In the genomic region with DNA sequence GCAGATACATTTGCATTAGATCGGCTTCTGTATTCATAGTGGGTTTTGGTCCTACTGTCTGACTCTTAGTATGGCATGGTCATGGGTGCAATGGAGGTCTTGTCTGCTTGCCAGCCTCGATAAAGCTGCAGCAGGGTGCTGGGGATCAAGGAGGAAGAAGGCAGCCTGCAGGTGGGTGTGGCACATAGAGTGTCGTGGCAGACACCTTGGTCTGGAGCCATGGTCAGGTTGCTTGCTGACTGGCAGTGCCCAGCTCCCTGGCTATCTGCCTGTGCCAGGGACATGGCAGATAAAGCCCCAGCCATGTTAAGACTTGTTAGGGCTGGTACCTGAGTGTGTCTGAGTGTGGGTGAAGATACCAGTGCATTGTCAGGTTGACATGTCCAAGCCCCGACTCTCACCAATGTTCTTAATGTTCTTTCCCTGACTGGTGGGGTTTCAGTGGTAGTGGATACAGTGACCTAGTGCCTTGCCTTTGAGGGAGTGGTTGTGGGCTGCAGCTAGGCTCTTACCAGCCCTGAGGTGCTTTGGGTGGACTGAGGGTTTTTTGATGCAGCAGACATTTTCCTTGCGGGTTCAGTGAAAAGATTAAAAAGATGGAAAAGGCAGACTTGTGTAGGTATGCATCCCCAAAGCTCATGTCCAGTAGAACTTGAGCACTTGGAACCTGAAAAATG, we compare ENCODE assay signal across 8 cellular contexts. TPM values are rescaled to one million over a fixed set of nuclear protein-coding genes. Genes with fewer than 3 reads are reported as not detected.
DNase-seq lines count a peak whose midpoint lies in the region; TF ChIP-seq lines count a peak whose summit lies in the region.

No MANE protein-coding gene starts in this region.

- no peak overlapping the region for H4K8ac ChIP-seq in trophoblast cell (ENCODE audit: low read depth, low read length)

- H3K18ac ChIP-seq in trophoblast cell (ENCODE audit: low read length), result no peak overlapping the region

- H2AK5ac ChIP-seq in trophoblast cell (ENCODE audit: low read length), result no peak overlapping the region

- H4K12ac ChIP-seq in trophoblast cell (ENCODE audit: low read depth, low read length), result no peak overlapping the region

- no peak overlapping the region for H2AFZ ChIP-seq in trophoblast cell (ENCODE audit: insufficient read depth, low read length, poor library complexity)

- no peak overlapping the region for H3K27ac ChIP-seq in coronary artery
- H3K27ac ChIP-seq in trophoblast cell (ENCODE audit: low read depth, low read length), result no peak overlapping the region

- peaks cover 0 to 3% of the 10 kb centered on the region in 2 experiments for H3K36me3 ChIP-seq in trophoblast cell (ENCODE audit: control insufficient read depth in 1 of 2, insufficient read depth in 2 of 2, low read length in 2 of 2)

- DNase-seq in NCI-H1105 treated with DMSO at 0.1 percent for 48 hours (lab: John Stamatoyannopoulos, UW) (peak; percentile 4), NCI-H1105 (lab: John Stamatoyannopoulos, UW) (no peak), NB4 (ENCODE audit: low read depth) (peak; percentile 44), coronary artery (ENCODE audit: low spot score) (no peak), trophoblast cell (no peak), OCI-M2 (lab: John Stamatoyannopoulos, UW; ENCODE audit: unreplicated experiment) (no peak), GM13977 (ENCODE audit: low spot score) (no peak)
- no peak for DNase-seq in stimulated activated CD8-positive, alpha-beta memory T cell treated with anti-CD3 and anti-CD28 coated beads, Interleukin-4, amount 100 ng/mL, for 48 hours

- no peak overlapping the region for H3K9ac ChIP-seq in trophoblast cell (ENCODE audit: low read length)

- no peak for TF ChIP-seq POLR2A in NB4 (IDR thresholded peaks at IDR 0.05; ENCODE audit: extremely low read depth, insufficient read length)

- H2BK120ac ChIP-seq in trophoblast cell (ENCODE audit: insufficient read depth, low read length, poor library complexity), result no peak overlapping the region

- H2BK5ac ChIP-seq in trophoblast cell (ENCODE audit: low read depth, low read length, poor library complexity), result no peak overlapping the region

- H3K27me3 ChIP-seq in trophoblast cell (ENCODE audit: insufficient read depth, low read length), result no peaks in the 10 kb centered on the region

- H3K4me1 ChIP-seq in trophoblast cell (ENCODE audit: control insufficient read depth in 1 of 2, insufficient read depth in 2 of 2, low read length in 2 of 2), result peaks cover 11 to 22% of the 10 kb centered on the region in 2 experiments

- H3K79me1 ChIP-seq in trophoblast cell (ENCODE audit: low read length), result peaks cover 6% of the 10 kb centered on the region

- peak overlapping the region; percentile 31 for H3K23ac ChIP-seq in trophoblast cell (ENCODE audit: low read length)

- H3K79me2 ChIP-seq in trophoblast cell (ENCODE audit: control insufficient read depth, insufficient read depth, low read length, poor library complexity), result peaks cover 19% of the 10 kb centered on the region

- H3K4ac ChIP-seq in trophoblast cell (ENCODE audit: low read depth, low read length), result peak overlapping the region; percentile 66

- H2BK12ac ChIP-seq in trophoblast cell (ENCODE audit: low read length), result no peak overlapping the region

- no peak overlapping the region for H3K14ac ChIP-seq in trophoblast cell (ENCODE audit: low read length)

- in situ Hi-C loops in GM13977 (cut with MboI; ENCODE audit: low pct_unique_long_range_greater_than_20kb, low sequenced_read_pairs, unreplicated experiment), result loop anchor here (10.0 kb wide), 1 partner anchor 117 kb away; no protein-coding TSS in a partner anchor

- no peaks in the 10 kb centered on the region for H3K9me3 ChIP-seq in trophoblast cell (ENCODE audit: insufficient read depth, low read depth, low read length)

- no peak overlapping the region for H4K91ac ChIP-seq in trophoblast cell (ENCODE audit: low read depth, low read length)

- peak overlapping the region; percentile 85 for H3K4me3 ChIP-seq in NB4 (ENCODE audit: low read depth, low read length)
- H3K4me3 ChIP-seq in coronary artery, result peak overlapping the region; percentile 76
- H3K4me3 ChIP-seq in trophoblast cell (ENCODE audit: low read depth, low read length), result peak overlapping the region; percentile 25

- TF ChIP-seq CTCF in NB4 (IDR thresholded peaks at IDR 0.05; ENCODE audit: low read depth, low read length), result no peak
- no peak for TF ChIP-seq CTCF in coronary artery (IDR thresholded peaks at IDR 0.05)
- TF ChIP-seq CTCF in GM13977 (IDR thresholded peaks at IDR 0.05; ENCODE audit: extremely low read depth, insufficient read depth, missing control alignments), result no peak

- peak overlapping the region; percentile 41 for H3K4me2 ChIP-seq in trophoblast cell (ENCODE audit: low read length)

- no CpG with 5 or more reads among the region's 5 CpGs for WGBS in trophoblast cell (ENCODE audit: extremely low coverage, insufficient coverage, insufficient read length)

RNA-seq across cellular contexts. Expression of gene FAM83D, which starts 1.8 kb away (rescaled TPM):
- polyA plus RNA-seq in trophoblast cell (2013), result 63.6 and 64.0 TPM in 2 replicates

RNA-seq across cellular contexts. Expression of gene DHX35, which starts 34.1 kb away (rescaled TPM):
- polyA plus RNA-seq in trophoblast cell (2013), result 4.1 and 5.0 TPM in 2 replicates

Comparison
In these comparisons a context has a peak if more than half of its experiments do, and no peak if none do; other contexts are left out.
1. DNase-seq: peak in NCI-H1105 treated with DMSO at 0.1 percent for 48 hours (single experiment) and NB4 (single experiment); none in NCI-H1105 (single experiment), coronary artery (single experiment), trophoblast cell (0 of 2), stimulated activated CD8-positive, alpha-beta memory T cell treated with anti-CD3 and anti-CD28 coated beads, Interleukin-4, amount 100 ng/mL, for 48 hours (single experiment), OCI-M2 (single experiment) and GM13977 (single experiment).
2. H3K4me3 ChIP-seq: peak in every context shown above with its lines; median percentile 85 in NB4; 76 in coronary artery; 25 in trophoblast cell.